Comparison of ENCODE assay signal across 8 cellular contexts in the genomic region with DNA sequence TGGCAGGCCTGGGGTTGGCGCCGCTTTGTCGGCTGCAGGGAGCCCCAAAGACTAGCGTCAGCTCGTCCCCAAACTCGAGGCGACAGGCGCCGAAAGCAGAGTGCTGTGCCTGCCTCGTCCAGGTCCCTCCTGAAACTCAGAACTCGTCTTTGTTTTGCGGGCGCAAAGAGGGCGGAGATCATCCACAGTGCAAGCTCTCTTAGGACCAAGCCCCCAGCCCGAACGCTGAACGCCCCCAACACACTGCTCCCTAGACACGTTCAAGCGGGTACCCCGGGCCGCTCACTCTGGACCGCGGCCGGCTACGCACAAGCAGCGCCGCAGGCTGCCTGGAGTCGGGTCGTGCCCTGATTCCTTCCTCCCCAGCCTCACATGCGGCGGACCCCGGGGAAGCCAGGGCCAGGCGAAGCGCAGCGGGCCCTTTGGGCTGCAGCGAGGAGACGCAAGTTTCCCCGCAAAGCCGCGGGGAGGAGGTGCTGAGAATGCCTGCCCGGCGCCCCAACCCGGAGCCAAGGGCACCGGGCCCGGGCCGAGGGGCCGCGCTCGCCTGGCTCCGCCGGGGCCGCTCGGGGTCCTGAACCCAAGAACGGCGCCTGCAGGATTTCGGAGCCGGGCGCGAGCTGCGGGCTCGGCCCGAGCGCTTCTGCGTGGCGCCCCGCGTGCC.
DNase-seq lines count a peak whose midpoint lies in the region; ATAC-seq lines count a peak whose summit lies in the region.

No MANE protein-coding gene starts in this region.

- peak; percentile 11 for ATAC-seq in stimulated activated effector memory CD8-positive, alpha-beta T cell treated with anti-CD3 and anti-CD28 coated beads, Interleukin-12 subunit alpha, Interleukin-12 subunit beta, amount 100 ng/mL, for 72 hours

- peak overlapping the region; percentile 33 for H3K4me3 ChIP-seq in iPS-11a (ENCODE audit: low read depth, low read length)

- H3K36me3 Mint-ChIP-seq in T-helper 2 cell treated with Interferon-gamma antibody and Interleukin-4, amounts not matched to agents 5 μg/mL and 100 μg/mL, for 36 hours (ENCODE audit: low read depth): no peaks in the 10 kb centered on the region
- no peaks in the 10 kb centered on the region for H3K36me3 Mint-ChIP-seq in stimulated activated effector memory CD8-positive, alpha-beta T cell treated with anti-CD3 and anti-CD28 coated beads, Interleukin-12 subunit alpha, Interleukin-12 subunit beta, amount 100 ng/mL, for 72 hours

- no peaks in the 10 kb centered on the region for H3K4me1 Mint-ChIP-seq in T-helper 2 cell treated with Interferon-gamma antibody and Interleukin-4, amounts not matched to agents 5 μg/mL and 100 μg/mL, for 36 hours (ENCODE audit: low read depth)
- H3K4me1 Mint-ChIP-seq in stimulated activated effector memory CD8-positive, alpha-beta T cell treated with anti-CD3 and anti-CD28 coated beads, Interleukin-12 subunit alpha, Interleukin-12 subunit beta, amount 100 ng/mL, for 72 hours: peaks cover 8% of the 10 kb centered on the region

- no peaks in the 10 kb centered on the region for H3K9me3 Mint-ChIP-seq in T-helper 2 cell treated with Interferon-gamma antibody and Interleukin-4, amounts not matched to agents 5 μg/mL and 100 μg/mL, for 36 hours
- no peaks in the 10 kb centered on the region for H3K9me3 Mint-ChIP-seq in stimulated activated effector memory CD8-positive, alpha-beta T cell treated with anti-CD3 and anti-CD28 coated beads, Interleukin-12 subunit alpha, Interleukin-12 subunit beta, amount 100 ng/mL, for 72 hours

- no peak overlapping the region for H3K27ac Mint-ChIP-seq in T-helper 2 cell treated with Interferon-gamma antibody and Interleukin-4, amounts not matched to agents 5 μg/mL and 100 μg/mL, for 36 hours
- no peak overlapping the region for H3K27ac Mint-ChIP-seq in stimulated activated effector memory CD8-positive, alpha-beta T cell treated with anti-CD3 and anti-CD28 coated beads, Interleukin-12 subunit alpha, Interleukin-12 subunit beta, amount 100 ng/mL, for 72 hours

- peaks cover 69% of the 10 kb centered on the region for H3K27me3 Mint-ChIP-seq in T-helper 2 cell treated with Interferon-gamma antibody and Interleukin-4, amounts not matched to agents 5 μg/mL and 100 μg/mL, for 36 hours (ENCODE audit: low read depth)

- H3K4me3 Mint-ChIP-seq in T-helper 2 cell treated with Interferon-gamma antibody and Interleukin-4, amounts not matched to agents 5 μg/mL and 100 μg/mL, for 36 hours: peak overlapping the region; percentile 46
- peak overlapping the region; percentile 51 for H3K4me3 Mint-ChIP-seq in stimulated activated effector memory CD8-positive, alpha-beta T cell treated with anti-CD3 and anti-CD28 coated beads, Interleukin-12 subunit alpha, Interleukin-12 subunit beta, amount 100 ng/mL, for 72 hours

- DNase-seq in NCI-H524 (lab: John Stamatoyannopoulos, UW) (peak; percentile 10 to 38), NCI-H524 treated with DMSO at 0.1 percent for 48 hours (lab: John Stamatoyannopoulos, UW) (no peak), T1000 (lab: John Stamatoyannopoulos, UW) (no peak), NCI-H2107 (lab: John Stamatoyannopoulos, UW) (no peak)
- DNase-seq in T-helper 2 cell treated with Interferon-gamma antibody and Interleukin-4, amounts not matched to agents 5 μg/mL and 100 μg/mL, for 36 hours (ENCODE audit: low spot score): no peak
- no peak for DNase-seq in stimulated activated effector memory CD8-positive, alpha-beta T cell treated with anti-CD3 and anti-CD28 coated beads, Interleukin-12 subunit alpha, Interleukin-12 subunit beta, amount 100 ng/mL, for 72 hours (ENCODE audit: low spot score in 2 of 2)
- DNase-seq in activated effector memory CD4-positive, alpha-beta T cell treated with anti-CD3 and anti-CD28 coated beads, Interleukin-2, amount 50 U/mL, for 16 hours: no peak

Comparison
In these comparisons a context has a peak if more than half of its experiments do, and no peak if none do; other contexts are left out.
1. DNase-seq: peak in NCI-H524 (2 of 2); none in NCI-H524 treated with DMSO at 0.1 percent for 48 hours (single experiment), T-helper 2 cell treated with Interferon-gamma antibody and Interleukin-4, amounts not matched to agents 5 μg/mL and 100 μg/mL, for 36 hours (single experiment), stimulated activated effector memory CD8-positive, alpha-beta T cell treated with anti-CD3 and anti-CD28 coated beads, Interleukin-12 subunit alpha, Interleukin-12 subunit beta, amount 100 ng/mL, for 72 hours (0 of 2), activated effector memory CD4-positive, alpha-beta T cell treated with anti-CD3 and anti-CD28 coated beads, Interleukin-2, amount 50 U/mL, for 16 hours (single experiment), T1000 (single experiment) and NCI-H2107 (single experiment).